Comparison of ENCODE assay signal across 8 cellular contexts in genomic region chr15:31977812-31978662, GRCh38. TPM values are rescaled to one million over a fixed set of nuclear protein-coding genes. Genes with fewer than 3 reads are reported as not detected.
A peak's percentile ranks its signal among the peaks of the same experiment; 100 is the strongest.
DNase-seq lines count a peak whose midpoint lies in the region; ATAC-seq, FAIRE-seq and TF ChIP-seq lines count a peak whose summit lies in the region.

No MANE protein-coding gene starts in this region.

- H3K36me3 ChIP-seq in bronchial epithelial cell (ENCODE audit: control insufficient read depth, insufficient read depth, low read length), result no peaks in the 10 kb centered on the region

- H3K4me3 ChIP-seq in NB4 (ENCODE audit: low read depth, low read length) (no peak overlapping the region), bronchial epithelial cell (ENCODE audit: low read depth, low read length) (no peak overlapping the region)

- FAIRE-seq in bronchial epithelial cell (lab: Jason Lieb, UNC), result no peak

- no peaks in the 10 kb centered on the region for H3K27me3 ChIP-seq in bronchial epithelial cell (ENCODE audit: control insufficient read depth, insufficient read depth, low read length)

- H3K27ac ChIP-seq in VCaP, result no peak overlapping the region

- ATAC-seq in GM18868 (IDR thresholded peaks at IDR 0.05; ENCODE audit: unreplicated experiment), result peak; percentile 66

- DNase-seq in AG09319 (ENCODE audit: extremely low read depth, low read depth) (no peak), NB4 (ENCODE audit: low read depth) (peak; percentile 62), bronchial epithelial cell (ENCODE audit: low read depth) (peak; percentile 5), left kidney (ENCODE audit: low read depth, low spot score) (peak; percentile 82), NCI-H146 treated with DMSO at 0.1 percent for 48 hours (lab: John Stamatoyannopoulos, UW; ENCODE audit: unreplicated experiment) (no peak)
- peak; percentile 16 for DNase-seq in stimulated activated CD8-positive, alpha-beta memory T cell treated with anti-CD3 and anti-CD28 coated beads, Interleukin-12 subunit alpha, Interleukin-12 subunit beta, amount 100 ng/mL, for 1 hour (ENCODE audit: low read depth)

- TF ChIP-seq CTCF in AG09319 (IDR thresholded peaks at IDR 0.05; ENCODE audit: low read depth, low read length), result peak; percentile 74
- peak; percentile 78 for TF ChIP-seq CTCF in NB4 (IDR thresholded peaks at IDR 0.05; ENCODE audit: low read depth, low read length)
- TF ChIP-seq CTCF in VCaP (conservative IDR thresholded peaks at IDR 0.05), result peak; percentile 88
- peak; percentile 84 for TF ChIP-seq CTCF in bronchial epithelial cell (IDR thresholded peaks at IDR 0.05; ENCODE audit: insufficient read depth, low read length, severe bottlenecking)

- TF ChIP-seq POLR2A in NB4 (IDR thresholded peaks at IDR 0.05; ENCODE audit: extremely low read depth, insufficient read length), result no peak

RNA-seq across cellular contexts. Expression of gene CHRNA7, which starts 52.3 kb away (rescaled TPM):
- under 0.01 TPM in 2 replicates for total RNA-seq in bronchial epithelial cell

Comparison
In these comparisons a context has a peak if more than half of its experiments do, and no peak if none do; other contexts are left out.
1. DNase-seq: peak in NB4 (single experiment), bronchial epithelial cell (single experiment), left kidney (single experiment) and stimulated activated CD8-positive, alpha-beta memory T cell treated with anti-CD3 and anti-CD28 coated beads, Interleukin-12 subunit alpha, Interleukin-12 subunit beta, amount 100 ng/mL, for 1 hour (single experiment); none in AG09319 (single experiment) and NCI-H146 treated with DMSO at 0.1 percent for 48 hours (single experiment).
2. Peak in every context shown above with its lines, with median percentiles within 50 percentile points of each other: CTCF ChIP-seq.